ENCODE assay signal across 10 cellular contexts in the genomic region with DNA sequence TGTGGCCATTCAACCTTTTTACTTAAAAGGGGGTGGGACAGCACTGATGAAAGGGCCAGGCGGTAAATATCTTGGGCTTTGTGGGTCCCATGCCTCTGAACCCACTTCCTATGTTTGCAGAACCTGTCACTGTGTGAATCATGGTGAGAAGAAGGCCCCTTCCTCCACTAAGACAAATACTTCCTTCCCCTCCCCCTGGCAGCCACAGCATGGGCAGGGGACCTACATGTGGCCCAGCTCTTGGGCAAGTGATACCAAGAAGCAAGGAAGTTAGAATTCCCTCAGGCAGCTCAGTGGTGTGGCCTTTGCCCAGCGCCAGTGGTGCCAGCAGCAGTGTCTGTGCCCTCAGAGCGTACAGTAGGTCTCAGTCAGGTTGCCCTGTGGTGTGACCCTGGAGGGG.
DNase-seq lines count a peak whose midpoint lies in the region; FAIRE-seq and TF ChIP-seq lines count a peak whose summit lies in the region.
"Had no signal": no experiment of that assay in that cellular context is flagged by ENCODE, and none has a peak within 500 bp of the region (broad histone marks: within the 10 kb centered on the region; RNA-seq: fewer than 3 reads in every experiment).

No MANE protein-coding gene starts in this region.

- intact Hi-C loops in testis (cut with DNase I; ENCODE audit: low total_unique reads) = no loop called here

- no peaks in the 10 kb centered on the region for H3K27me3 ChIP-seq in testis

- no peak overlapping the region for H3K27ac ChIP-seq in testis

- H3K4me1 ChIP-seq in testis = peaks cover 10% of the 10 kb centered on the region

- TF ChIP-seq CTCF in testis (IDR thresholded peaks at IDR 0.05) = no peak

- peak; percentile 53 for DNase-seq in activated gamma-delta T cell treated with Interleukin-2 at 50 U/mL for 16 hours
- DNase-seq in activated gamma-delta T cell (lab: John Stamatoyannopoulos, UW) = no peak
- peak; percentile 80 for DNase-seq in UCSD-AML1 (lab: John Stamatoyannopoulos, UW; ENCODE audit: unreplicated experiment)
- DNase-seq in glomerular visceral epithelial cell (ENCODE audit: extremely low spot score) = peak; percentile 63
- DNase-seq in testis = peak; percentile 23
- no peak for DNase-seq in NCI-H748 treated with DMSO at 0.1 percent for 48 hours (lab: John Stamatoyannopoulos, UW)
- no peak for DNase-seq in putamen (ENCODE audit: low spot score)
- no peak for DNase-seq in HTR-8/SVneo (ENCODE audit: insufficient read length, low spot score)
- DNase-seq: naive B cell, NCI-H446 had no signal

- FAIRE-seq in HTR-8/SVneo (lab: Jason Lieb, UNC) = no peak

- 72 to 81% methylated on average over 3 of the region's 3 CpGs for WGBS in testis, 2 donors

- H3K9me3 ChIP-seq in testis = no peaks in the 10 kb centered on the region

- TF ChIP-seq POLR2A in testis (IDR thresholded peaks at IDR 0.05) = no peak

- no peak overlapping the region for H3K4me3 ChIP-seq in testis

- no peaks in the 10 kb centered on the region for H3K36me3 ChIP-seq in testis (ENCODE audit: low read depth, missing control alignments)

Comparison
In these comparisons a context has a peak if more than half of its experiments do, and no peak if none do; other contexts are left out.
1. DNase-seq: peak in activated gamma-delta T cell treated with Interleukin-2 at 50 U/mL for 16 hours (single experiment), UCSD-AML1 (single experiment), glomerular visceral epithelial cell (single experiment) and testis (single experiment); none in activated gamma-delta T cell (single experiment), NCI-H748 treated with DMSO at 0.1 percent for 48 hours (single experiment), putamen (single experiment) and HTR-8/SVneo (single experiment).